21 cellular contexts compared by ENCODE assay signal in the genomic region with DNA sequence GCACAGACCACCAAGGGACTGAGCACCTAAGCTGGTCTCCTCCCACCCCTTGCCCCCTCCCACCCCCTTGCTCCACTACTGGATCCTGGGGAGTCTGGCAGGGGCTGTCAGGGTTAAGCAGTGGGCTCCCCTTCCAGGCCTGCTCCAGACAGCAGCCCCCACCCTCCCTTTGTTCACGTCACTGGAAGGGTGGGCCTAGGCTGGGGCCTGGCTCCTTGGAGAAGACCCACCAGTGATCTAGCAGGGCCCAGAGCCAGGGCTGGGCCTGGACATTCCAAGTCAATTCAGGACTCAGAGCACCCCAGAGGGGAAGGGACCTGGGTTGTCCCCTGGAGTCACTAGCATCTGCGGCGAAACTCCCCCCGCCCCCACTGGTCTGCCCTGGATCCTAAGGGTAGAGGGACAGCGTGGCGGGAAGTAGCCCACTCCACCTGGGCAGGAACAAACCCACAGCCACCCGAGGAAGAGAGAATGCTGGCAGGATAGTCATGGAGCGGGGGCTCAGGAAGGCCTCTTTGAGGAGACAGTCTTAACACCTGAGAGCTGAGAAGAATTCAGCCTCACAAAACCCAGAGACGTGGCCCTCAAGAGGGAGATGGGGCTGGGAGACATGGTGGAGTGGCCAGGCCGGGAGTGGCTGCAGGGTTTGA. TPM values are rescaled to one million over a fixed set of nuclear protein-coding genes. Genes with fewer than 3 reads are reported as not detected.
A peak's percentile ranks its signal among the peaks of the same experiment; 100 is the strongest.
DNase-seq lines count a peak whose midpoint lies in the region; TF ChIP-seq lines count a peak whose summit lies in the region.
"Had no signal": no experiment of that assay in that cellular context is flagged by ENCODE, and none has a peak within 500 bp of the region (broad histone marks: within the 10 kb centered on the region; RNA-seq: fewer than 3 reads in every experiment).

No MANE protein-coding gene starts in this region.

- H3K9me3 Mint-ChIP-seq in neural progenitor cell, result no peaks in the 10 kb centered on the region
- H3K9me3 Mint-ChIP-seq: activated CD4-positive, alpha-beta T cell treated with anti-CD3 and anti-CD28 coated beads, Interleukin-2, amount 10 ng/mL, durations not matched to agents 24 days and 14 days; activated naive CD8-positive, alpha-beta T cell treated with anti-CD3 and anti-CD28 coated beads, Interleukin-2, amount 10 ng/mL, durations not matched to agents 7 days and 5 days; natural killer cell had no signal

- H3K9ac ChIP-seq in Loucy (ENCODE audit: low read depth, low read length, poor library complexity, severe bottlenecking) (peak overlapping the region; percentile 17), neural progenitor cell (no peak overlapping the region)

- peaks cover 2% of the 10 kb centered on the region for H3K27me3 Mint-ChIP-seq in neural progenitor cell (ENCODE audit: insufficient read depth, low read depth)

- H3K4me1 ChIP-seq in Loucy (ENCODE audit: insufficient read depth, low read length, poor library complexity, severe bottlenecking) (peaks cover 37% of the 10 kb centered on the region), neural progenitor cell (peaks cover 46% of the 10 kb centered on the region)
- H3K4me1 ChIP-seq in effector memory CD4-positive, alpha-beta T cell (ENCODE audit: control insufficient read depth, insufficient read depth, low read length, poor library complexity, severe bottlenecking), result no peaks in the 10 kb centered on the region

- no peak overlapping the region for H3K4me2 ChIP-seq in Loucy (ENCODE audit: low read depth, low read length, poor library complexity, severe bottlenecking)
- H3K4me2 ChIP-seq in neural progenitor cell, result no peak overlapping the region

- H3K4me3 ChIP-seq in Loucy (ENCODE audit: low read length, poor library complexity, severe bottlenecking) (no peak overlapping the region), iPS-18c (ENCODE audit: insufficient read depth, low read depth, low read length) (peak overlapping the region; percentile 9; the same call in 1 of the 2 replicates), neural progenitor cell (no peak overlapping the region)
- no peak overlapping the region for H3K4me3 ChIP-seq in effector memory CD4-positive, alpha-beta T cell (ENCODE audit: insufficient read depth, low read depth, low read length, poor library complexity, severe bottlenecking)
- H3K4me3 ChIP-seq: left lung had no signal

- H4K20me1 ChIP-seq in Loucy (ENCODE audit: insufficient read depth, low read length, poor library complexity, severe bottlenecking) (no peaks in the 10 kb centered on the region), neural progenitor cell (ENCODE audit: low read depth) (no peaks in the 10 kb centered on the region)

- no peaks in the 10 kb centered on the region for H3K36me3 ChIP-seq in Loucy (ENCODE audit: insufficient read depth, low read length)
- H3K36me3 ChIP-seq in neural progenitor cell, result no peaks in the 10 kb centered on the region
- no peaks in the 10 kb centered on the region for H3K36me3 ChIP-seq in effector memory CD4-positive, alpha-beta T cell (ENCODE audit: control insufficient read depth, insufficient read depth, low read length)
- H3K36me3 ChIP-seq: left lung had no signal

- H3K9me3 ChIP-seq in Loucy (ENCODE audit: insufficient read depth, low read depth, low read length) (no peaks in the 10 kb centered on the region), iPS-18c (ENCODE audit: control insufficient read depth, insufficient read depth, low read length) (peaks cover 1% of the 10 kb centered on the region), neural progenitor cell (ENCODE audit: low read depth) (no peaks in the 10 kb centered on the region)
- no peaks in the 10 kb centered on the region for H3K9me3 ChIP-seq in effector memory CD4-positive, alpha-beta T cell (ENCODE audit: control insufficient read depth, low read length)
- H3K9me3 ChIP-seq: left lung had no signal

- H3K27me3 ChIP-seq in Loucy (ENCODE audit: insufficient read depth, low read length, poor library complexity, severe bottlenecking) (no peaks in the 10 kb centered on the region), neural progenitor cell (peaks cover 25% of the 10 kb centered on the region)
- no peaks in the 10 kb centered on the region for H3K27me3 ChIP-seq in effector memory CD4-positive, alpha-beta T cell (replicated peaks; ENCODE audit: control insufficient read depth, insufficient read depth, low read length, poor library complexity, severe bottlenecking)
- H3K27me3 ChIP-seq: left lung had no signal

- H3K79me2 ChIP-seq in Loucy (ENCODE audit: insufficient read depth, low read length) (no peaks in the 10 kb centered on the region), neural progenitor cell (ENCODE audit: low read depth) (no peaks in the 10 kb centered on the region)

- H2AFZ ChIP-seq in Loucy (ENCODE audit: low read length), result no peak overlapping the region
- H2AFZ ChIP-seq in neural progenitor cell (replicated peaks), result no peak overlapping the region

- DNase-seq in neural progenitor cell (ENCODE audit: low spot score) (no peak), NCI-H2107 treated with DMSO at 0.1 percent for 48 hours (lab: John Stamatoyannopoulos, UW; ENCODE audit: unreplicated experiment) (no peak), NCI-H526 (lab: John Stamatoyannopoulos, UW) (no peak), HT-29 (ENCODE audit: low spot score) (no peak)
- no peak for DNase-seq in effector memory CD4-positive, alpha-beta T cell
- DNase-seq: activated CD4-positive, alpha-beta T cell treated with anti-CD3 and anti-CD28 coated beads, Interleukin-2, amount 10 ng/mL, durations not matched to agents 24 days and 14 days; activated naive CD8-positive, alpha-beta T cell treated with anti-CD3 and anti-CD28 coated beads, Interleukin-2, amount 10 ng/mL, durations not matched to agents 7 days and 5 days; hippocampal formation; MM.1S; NCI-H1694 treated with DMSO at 0.1 percent for 48 hours; NCI-H446; retina; SHP77 treated with DMSO at 0.1 percent for 48 hours; stimulated activated CD4-positive, alpha-beta T cell treated with anti-CD3 and anti-CD28 coated beads, Interleukin-1b, Interleukin-23, amount 100 ng/mL, for 48 hours had no signal

- no peak overlapping the region for H3K4me3 Mint-ChIP-seq in neural progenitor cell
- H3K4me3 Mint-ChIP-seq: activated CD4-positive, alpha-beta T cell treated with anti-CD3 and anti-CD28 coated beads, Interleukin-2, amount 10 ng/mL, durations not matched to agents 24 days and 14 days; activated naive CD8-positive, alpha-beta T cell treated with anti-CD3 and anti-CD28 coated beads, Interleukin-2, amount 10 ng/mL, durations not matched to agents 7 days and 5 days; natural killer cell had no signal

- H3K36me3 Mint-ChIP-seq in neural progenitor cell, result no peaks in the 10 kb centered on the region
- H3K36me3 Mint-ChIP-seq: activated naive CD8-positive, alpha-beta T cell treated with anti-CD3 and anti-CD28 coated beads, Interleukin-2, amount 10 ng/mL, durations not matched to agents 7 days and 5 days; natural killer cell had no signal

- TF ChIP-seq CTCF in C4-2B (conservative IDR thresholded peaks at IDR 0.05) (no peak), Loucy (conservative IDR thresholded peaks at IDR 0.05; ENCODE audit: low read length) (no peak), neural progenitor cell (IDR thresholded peaks at IDR 0.05) (no peak)

- H3K4me1 Mint-ChIP-seq in neural progenitor cell, result peaks cover 77% of the 10 kb centered on the region

- H3K27ac ChIP-seq in C4-2B, result peak overlapping the region; percentile 66; the same call in 1 of the 2 replicates
- no peak overlapping the region for H3K27ac ChIP-seq in neural progenitor cell
- H3K27ac ChIP-seq in effector memory CD4-positive, alpha-beta T cell (ENCODE audit: insufficient read depth, low read length, poor library complexity, severe bottlenecking), result no peak overlapping the region
- H3K27ac ChIP-seq: left lung had no signal

- H3K27ac Mint-ChIP-seq in neural progenitor cell, result peak overlapping the region; percentile 87
- H3K27ac Mint-ChIP-seq: activated CD4-positive, alpha-beta T cell treated with anti-CD3 and anti-CD28 coated beads, Interleukin-2, amount 10 ng/mL, durations not matched to agents 24 days and 14 days; activated naive CD8-positive, alpha-beta T cell treated with anti-CD3 and anti-CD28 coated beads, Interleukin-2, amount 10 ng/mL, durations not matched to agents 7 days and 5 days had no signal

- H3F3A ChIP-seq in Loucy (ENCODE audit: low read depth), result no peaks in the 10 kb centered on the region
- H3F3A ChIP-seq in neural progenitor cell (ENCODE audit: low read depth), result peaks cover 8% of the 10 kb centered on the region

- no peaks in the 10 kb centered on the region for H3K9me2 ChIP-seq in Loucy (replicated peaks; ENCODE audit: low read depth, low read length)

RNA-seq across cellular contexts. Expression of a gene that starts 45.8 kb away (rescaled TPM):
- total RNA-seq in neural progenitor cell (ENCODE audit: low replicate concordance), result not detected in 2 replicates
- not detected in 2 replicates for total RNA-seq in HT-29 (2014; rRNA removed; shearing (Covaris generic))
- total RNA-seq: activated CD4-positive, alpha-beta T cell treated with anti-CD3 and anti-CD28 coated beads, Interleukin-2, amount 10 ng/mL, durations not matched to agents 24 days and 14 days; activated naive CD8-positive, alpha-beta T cell treated with anti-CD3 and anti-CD28 coated beads, Interleukin-2, amount 10 ng/mL, durations not matched to agents 7 days and 5 days; fibroblast of lung; left lung; natural killer cell; subcutaneous adipose tissue had no signal
